Comparison of ENCODE assay signal across 8 cellular contexts in the genomic region with DNA sequence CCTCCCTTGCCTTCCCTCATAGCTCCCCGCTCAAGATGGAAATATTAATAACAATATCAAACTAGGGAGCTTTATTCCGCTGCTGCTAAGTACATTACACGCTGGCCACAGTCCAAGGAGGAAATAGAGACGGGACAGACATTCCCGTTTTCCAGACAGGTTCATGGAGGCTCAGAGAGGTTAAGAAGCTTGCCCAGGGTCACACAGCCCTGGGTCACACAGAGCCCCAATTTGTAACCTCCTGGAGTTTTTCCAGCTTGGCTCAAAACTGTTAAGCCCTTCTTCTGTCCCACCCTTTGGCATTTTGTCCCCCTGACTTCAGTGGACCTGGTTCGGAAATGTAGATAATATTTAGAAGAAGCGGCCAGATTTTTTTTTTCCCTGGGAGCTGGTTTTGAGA. TPM values are rescaled to one million over a fixed set of nuclear protein-coding genes. Genes with fewer than 3 reads are reported as not detected.
DNase-seq lines count a peak whose midpoint lies in the region; ATAC-seq and TF ChIP-seq lines count a peak whose summit lies in the region.

No MANE protein-coding gene starts in this region.

- H3K27me3 ChIP-seq in fibroblast of lung (ENCODE audit: control insufficient read depth, insufficient read depth, low read length) (no peaks in the 10 kb centered on the region), sigmoid colon (no peaks in the 10 kb centered on the region)

- no peak overlapping the region for H2AFZ ChIP-seq in fibroblast of lung (ENCODE audit: low read length)

- H3K4me1 ChIP-seq in fibroblast of lung (ENCODE audit: control insufficient read depth, extremely low read depth, insufficient read depth, low read length) = peaks cover 4% of the 10 kb centered on the region
- peaks cover 0 to 61% (median 53%) of the 10 kb centered on the region in 4 donors for H3K4me1 ChIP-seq in sigmoid colon

- peak; percentile 11 for DNase-seq in EH (ENCODE audit: low read depth)
- no peak for DNase-seq in T-helper 17 cell
- peak in 1 of 2 donors; percentile 26 for DNase-seq in fibroblast of lung (ENCODE audit: low read depth in 2 of 2)
- DNase-seq in sigmoid colon = no peak
- DNase-seq in OCI-M2 (lab: John Stamatoyannopoulos, UW; ENCODE audit: unreplicated experiment) = no peak
- no peak for DNase-seq in activated CD4-positive, alpha-beta T cell treated with anti-CD3 and anti-CD28 coated beads, Interleukin-2, amount 50 U/mL, for 1 hour

- ATAC-seq in T-helper 17 cell = no peak
- no peak for ATAC-seq in GM18517 (IDR thresholded peaks at IDR 0.05; ENCODE audit: unreplicated experiment)
- no peak for ATAC-seq in GM18498 (IDR thresholded peaks at IDR 0.05; ENCODE audit: unreplicated experiment)

- no peak overlapping the region for H3K9ac ChIP-seq in fibroblast of lung (ENCODE audit: insufficient read depth, low read length)

- TF ChIP-seq EP300 in sigmoid colon (IDR thresholded peaks at IDR 0.05) = no peak

- H3K27ac ChIP-seq in fibroblast of lung (ENCODE audit: insufficient read depth, low read length) = peak overlapping the region; percentile 50
- peak overlapping the region; percentile 95 to 98 (median 98) for H3K27ac ChIP-seq in sigmoid colon

- H3K27me3 Mint-ChIP-seq in T-helper 17 cell = no peaks in the 10 kb centered on the region

- intact Hi-C loops in sigmoid colon (cut with DNase I) = no loop called here

- no peaks in the 10 kb centered on the region for H3K36me3 Mint-ChIP-seq in T-helper 17 cell (ENCODE audit: low read depth)

- WGBS in sigmoid colon, 2 donors = 41 to 67% methylated on average over 7 of the region's 7 CpGs

- no peak for TF ChIP-seq POLR2A in sigmoid colon (IDR thresholded peaks at IDR 0.05)

- H3K4me3 ChIP-seq in fibroblast of lung (replicated peaks in 1 of 4; ENCODE audit: control extremely low read depth in 1 of 4, insufficient read depth in 1 of 4, low read depth in 3 of 4, low read length in 4 of 4) = peak overlapping the region in 2 of 4 experiments; percentile 56 to 75
- peak overlapping the region; percentile 70 to 98 (median 86) for H3K4me3 ChIP-seq in sigmoid colon

- H3K9me3 ChIP-seq in T-helper 17 cell (ENCODE audit: control insufficient read depth, low read length, poor library complexity, severe bottlenecking) (no peaks in the 10 kb centered on the region), fibroblast of lung (ENCODE audit: control insufficient read depth, insufficient read depth, low read depth, low read length) (no peaks in the 10 kb centered on the region), sigmoid colon (no peaks in the 10 kb centered on the region)

- peak overlapping the region; percentile 49 for H3K4me2 ChIP-seq in fibroblast of lung (ENCODE audit: extremely low read depth, insufficient read depth, low read length)

- H3K36me3 ChIP-seq in fibroblast of lung (ENCODE audit: control insufficient read depth, insufficient read depth, low read length) (no peaks in the 10 kb centered on the region), sigmoid colon (no peaks in the 10 kb centered on the region)

- peaks cover 69% of the 10 kb centered on the region for H3K79me2 ChIP-seq in fibroblast of lung (ENCODE audit: control insufficient read depth, insufficient read depth, low read length)

- TF ChIP-seq CTCF in fibroblast of lung (conservative IDR thresholded peaks at IDR 0.05 in 1 of 2, IDR thresholded peaks at IDR 0.05 in 1 of 2; ENCODE audit: low read depth in 1 of 2, low read length in 2 of 2) = no peak
- TF ChIP-seq CTCF in sigmoid colon (IDR thresholded peaks at IDR 0.05) = no peak

- H3K27ac Mint-ChIP-seq in T-helper 17 cell = peak overlapping the region; percentile 78

- peaks cover 30% of the 10 kb centered on the region for H3K4me1 Mint-ChIP-seq in T-helper 17 cell

- peak overlapping the region; percentile 93 for H3K4me3 Mint-ChIP-seq in T-helper 17 cell

- peaks cover 3% of the 10 kb centered on the region for H4K20me1 ChIP-seq in fibroblast of lung (ENCODE audit: control insufficient read depth, extremely low read depth, insufficient read depth, low read length)

RNA-seq across cellular contexts. Expression of gene BICRA, which starts 2.0 kb away (rescaled TPM):
- total RNA-seq in T-helper 17 cell (10 to 100 TPM; 32.1 to 34.8 TPM), fibroblast of lung (3.3 and 3.8 TPM in 2 replicates), sigmoid colon (10 to 100 TPM in 3 of 4 donors, 1 to 10 TPM in 1; 2.9 to 21.6 (median 11.2) TPM)
- polyA plus RNA-seq in fibroblast of lung (0.44 and 0.54 TPM in 2 replicates), sigmoid colon (10 to 100 TPM in 1 of 3 donors, 1 to 10 TPM in 2; 1.8 to 12.7 (median 2.5) TPM)
- 7.0 and 8.8 TPM in 2 replicates for polyA plus RNA-seq in fibroblast of lung (2012)
- polyA minus RNA-seq in fibroblast of lung (ENCODE audit: low replicate concordance) = 11.9 and 14.5 TPM in 2 replicates

RNA-seq across cellular contexts. Expression of gene ZNF541, which starts 38.0 kb away (rescaled TPM):
- total RNA-seq in T-helper 17 cell = under 1 TPM; 0.65 to 0.99 TPM
- total RNA-seq in fibroblast of lung = 0.17 TPM in 1 of 2 replicates, not detected in the other
- polyA plus RNA-seq in fibroblast of lung = 0.02 TPM in 1 of 2 replicates, not detected in the other
- 0.09 TPM in 1 of 2 replicates, not detected in the other for polyA plus RNA-seq in fibroblast of lung (2012)
- not detected in 2 replicates for polyA minus RNA-seq in fibroblast of lung (ENCODE audit: low replicate concordance)
- 1 to 10 TPM in 3 of 4 donors, not detected in 1; 1.1 to 1.7 (median 1.5) TPM for total RNA-seq in sigmoid colon
- polyA plus RNA-seq in sigmoid colon = under 1 TPM in 1 of 3 donors, not detected in 2; 0.22 TPM
